ENCODE assay signal across 2 cellular contexts in genomic region chr16:3858809-3859208, GRCh38.
TF ChIP-seq lines count a peak whose summit lies in the region.

No MANE protein-coding gene starts in this region.

TF ChIP-seq in HEK293, 187 proteins besides CTCF, POLR2A, EP300 and RAD21:
- TF ChIP-seq SP7 (tag by site-specific recombination; IDR thresholded peaks at IDR 0.05) (no peak), EGR2 (tag by site-specific recombination; IDR thresholded peaks at IDR 0.05; ENCODE audit: low read depth) (0 out of 2 replicates have a peak, but pooled peaks have one; percentile 36), SCRT1 (tag by site-specific recombination; IDR thresholded peaks at IDR 0.05; ENCODE audit: borderline replicate concordance) (no peak), ZNF585B (tag by site-specific recombination; IDR thresholded peaks at IDR 0.05) (no peak), ZNF621 (tag by site-specific recombination; IDR thresholded peaks at IDR 0.05) (no peak), ZNF518A (tag by site-specific recombination; conservative IDR thresholded peaks at IDR 0.05; ENCODE audit: low read depth) (no peak), OVOL3 (tag by site-specific recombination; IDR thresholded peaks at IDR 0.05) (no peak), ZNF623 (tag by site-specific recombination; IDR thresholded peaks at IDR 0.05) (no peak), ZBTB1 (tag by site-specific recombination; IDR thresholded peaks at IDR 0.05) (no peak), PRDM1 (tag by site-specific recombination; IDR thresholded peaks at IDR 0.05) (peak; percentile 49), ZNF529 (tag by site-specific recombination; IDR thresholded peaks at IDR 0.05; ENCODE audit: insufficient replicate concordance) (no peak), PRDM2 (tag by site-specific recombination; IDR thresholded peaks at IDR 0.05; ENCODE audit: borderline replicate concordance) (no peak), ZNF670 (tag by site-specific recombination; IDR thresholded peaks at IDR 0.05; ENCODE audit: low read depth) (no peak), GLI4 (tag by site-specific recombination; IDR thresholded peaks at IDR 0.05) (no peak), ZXDB (tag by site-specific recombination; IDR thresholded peaks at IDR 0.05) (no peak), ZFHX2 (tag by site-specific recombination; conservative IDR thresholded peaks at IDR 0.05) (peak; percentile 72)

TF ChIP-seq in GM12878, 131 proteins besides CTCF, POLR2A, EP300 and RAD21:
- TF ChIP-seq PRDM15 (CRISPR knock-in tag; IDR thresholded peaks at IDR 0.05) (no peak), SPI1 (IDR thresholded peaks at IDR 0.05; ENCODE audit: borderline replicate concordance, insufficient read depth, low read depth, low read length) (peak; percentile 59; the same call in 1 of the 2 replicates), YBX1 (IDR thresholded peaks at IDR 0.05) (no peak), JUND (IDR thresholded peaks at IDR 0.05; ENCODE audit: low read depth, low read length) (no peak), SMC3 (IDR thresholded peaks at IDR 0.05; ENCODE audit: borderline replicate concordance, low read length) (no peak), ZBTB40 (IDR thresholded peaks at IDR 0.05; ENCODE audit: borderline replicate concordance) (no peak), ZNF622 (IDR thresholded peaks at IDR 0.05) (no peak), JUNB (IDR thresholded peaks at IDR 0.05) (no peak), CHD2 (IDR thresholded peaks at IDR 0.05; ENCODE audit: borderline replicate concordance, low read depth, low read length) (no peak), GATAD2B (conservative IDR thresholded peaks at IDR 0.05; ENCODE audit: low read depth) (no peak), CHD4 (IDR thresholded peaks at IDR 0.05) (no peak), BACH1 (IDR thresholded peaks at IDR 0.05; ENCODE audit: borderline replicate concordance) (no peak), ATF7 (IDR thresholded peaks at IDR 0.05; ENCODE audit: low read depth) (peak; percentile 54), E2F8 (IDR thresholded peaks at IDR 0.05; ENCODE audit: low read depth, partially characterized antibody) (no peak), GABPA (IDR thresholded peaks at IDR 0.05; ENCODE audit: low read depth) (no peak), USF2 (IDR thresholded peaks at IDR 0.05; ENCODE audit: borderline replicate concordance, low read depth, low read length) (no peak), IKZF2 (IDR thresholded peaks at IDR 0.05) (peak; percentile 74 to 77; a peak in 3 of 4 replicates), ATF2 (IDR thresholded peaks at IDR 0.05; ENCODE audit: low read length) (no peak), SUPT20H (IDR thresholded peaks at IDR 0.05; ENCODE audit: borderline replicate concordance, control insufficient read depth, low read depth, low read length) (no peak), ASH2L (IDR thresholded peaks at IDR 0.05; ENCODE audit: borderline replicate concordance, low read depth) (no peak), IKZF1 (conservative IDR thresholded peaks at IDR 0.05) (peak; percentile 57), RELB (IDR thresholded peaks at IDR 0.05; ENCODE audit: low read depth) (peak; percentile 70; the same call in 1 of the 2 replicates), BRCA1 (IDR thresholded peaks at IDR 0.05; ENCODE audit: low read depth, low read length) (no peak)
